ENCODE assay signal across 12 cellular contexts in the genomic region with DNA sequence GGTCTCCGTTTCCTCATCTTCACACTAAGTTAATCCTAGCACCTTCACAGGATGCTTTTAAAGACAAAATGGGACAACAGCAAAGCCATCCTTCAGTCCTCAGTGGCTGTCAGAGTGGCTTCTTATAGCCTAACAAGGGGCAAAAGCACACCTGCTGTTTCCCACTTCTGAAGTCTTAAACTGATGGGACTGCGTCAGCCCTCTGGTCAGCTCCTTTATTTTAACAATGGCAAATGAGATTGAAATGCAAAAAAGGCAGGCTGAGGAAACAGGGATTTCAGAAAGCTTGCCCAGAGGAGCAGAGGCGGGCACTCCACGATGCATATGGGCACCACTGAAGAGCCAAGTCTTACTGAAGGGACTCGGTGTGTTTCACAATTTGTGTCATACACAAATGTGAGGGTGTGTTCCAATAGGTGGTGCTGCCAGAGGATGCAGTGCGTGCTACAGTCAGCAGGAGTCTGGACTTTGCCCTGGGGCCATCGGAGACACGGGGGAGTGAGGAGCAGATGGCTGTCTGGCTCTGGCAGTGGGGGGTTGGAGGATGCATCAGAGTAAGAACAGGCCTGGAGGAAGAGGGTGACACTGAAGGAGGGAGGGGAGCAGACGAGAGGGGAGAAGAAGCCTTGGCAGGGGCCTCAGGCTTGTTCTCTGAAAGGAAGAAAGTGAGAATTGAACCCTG. TPM values are rescaled to one million over a fixed set of nuclear protein-coding genes. Genes with fewer than 3 reads are reported as not detected.
DNase-seq lines count a peak whose midpoint lies in the region; ATAC-seq and TF ChIP-seq lines count a peak whose summit lies in the region.
"Had no signal": no experiment of that assay in that cellular context is flagged by ENCODE, and none has a peak within 500 bp of the region (broad histone marks: within the 10 kb centered on the region; RNA-seq: fewer than 3 reads in every experiment).

No MANE protein-coding gene starts in this region.

- no peaks in the 10 kb centered on the region for H3K9me3 Mint-ChIP-seq in WTC11

- peak overlapping the region; percentile 31; the same call in 1 of the 2 replicates for H3K27ac Mint-ChIP-seq in WTC11
- H3K27ac Mint-ChIP-seq: natural killer cell treated with Interleukin-12 subunit alpha and Interleukin-12 subunit beta and Interleukin-15 and Interleukin-18, amount 100 ng/mL, for 72 hours had no signal

- DNase-seq in Daoy (ENCODE audit: low read depth), result peak; percentile 65
- DNase-seq in NCI-H1417 (lab: John Stamatoyannopoulos, UW), result peak in 2 of 3 experiments; percentile 63 to 81
- DNase-seq in WTC11 (ENCODE audit: low spot score), result peak; percentile 57
- DNase-seq in kidney glomerular epithelial cell (lab: John Stamatoyannopoulos, UW), result peak; percentile 17
- no peak for DNase-seq in left ventricle myocardium superior
- DNase-seq in foreskin melanocyte, result no peak
- DNase-seq in T-helper 2 cell, result no peak
- DNase-seq in NCI-H1930 (lab: John Stamatoyannopoulos, UW), result no peak
- DNase-seq: NCI-H226, sigmoid colon had no signal

- no peaks in the 10 kb centered on the region for H3K36me3 Mint-ChIP-seq in WTC11
- H3K36me3 Mint-ChIP-seq: natural killer cell treated with Interleukin-12 subunit alpha and Interleukin-12 subunit beta and Interleukin-15 and Interleukin-18, amount 100 ng/mL, for 72 hours had no signal

- intact Hi-C loops in left ventricle myocardium superior (cut with micrococcal nuclease), result no loop called here

- CTCF ChIA-PET in WTC11 (lab: Charles Lee), result interaction anchor here (0.8 to 1.7 kb wide), 3 partner anchors 38 to 124 kb away, joined by 3 to 5 read pairs (median 3); no protein-coding TSS in a partner anchor

- no peaks in the 10 kb centered on the region for H3K27me3 Mint-ChIP-seq in WTC11 (ENCODE audit: low read depth)
- H3K27me3 Mint-ChIP-seq: natural killer cell treated with Interleukin-12 subunit alpha and Interleukin-12 subunit beta and Interleukin-15 and Interleukin-18, amount 100 ng/mL, for 72 hours had no signal

- H3K4me1 Mint-ChIP-seq in WTC11, result peaks cover 39% of the 10 kb centered on the region

- H3K4me3 Mint-ChIP-seq in WTC11, result peak overlapping the region; percentile 38
- H3K4me3 Mint-ChIP-seq: natural killer cell treated with Interleukin-12 subunit alpha and Interleukin-12 subunit beta and Interleukin-15 and Interleukin-18, amount 100 ng/mL, for 72 hours had no signal

- POLR2A ChIA-PET in WTC11 (lab: Charles Lee), result no interaction called here

- no peak for TF ChIP-seq CTCF in WTC11 (IDR thresholded peaks at IDR 0.05)

- ATAC-seq in WTC11 (peak; percentile 82), left ventricle myocardium superior (no peak)
- ATAC-seq: natural killer cell treated with Interleukin-12 subunit alpha and Interleukin-12 subunit beta and Interleukin-15 and Interleukin-18, amount 100 ng/mL, for 72 hours had no signal

TF ChIP-seq in WTC11, 78 proteins besides CTCF, POLR2A, EP300 and RAD21:
- TF ChIP-seq, protein P1, sequence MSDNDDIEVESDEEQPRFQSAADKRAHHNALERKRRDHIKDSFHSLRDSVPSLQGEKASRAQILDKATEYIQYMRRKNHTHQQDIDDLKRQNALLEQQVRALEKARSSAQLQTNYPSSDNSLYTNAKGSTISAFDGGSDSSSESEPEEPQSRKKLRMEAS (CRISPR knock-in tag; IDR thresholded peaks at IDR 0.05), result no peak
- TF ChIP-seq, protein P2, sequence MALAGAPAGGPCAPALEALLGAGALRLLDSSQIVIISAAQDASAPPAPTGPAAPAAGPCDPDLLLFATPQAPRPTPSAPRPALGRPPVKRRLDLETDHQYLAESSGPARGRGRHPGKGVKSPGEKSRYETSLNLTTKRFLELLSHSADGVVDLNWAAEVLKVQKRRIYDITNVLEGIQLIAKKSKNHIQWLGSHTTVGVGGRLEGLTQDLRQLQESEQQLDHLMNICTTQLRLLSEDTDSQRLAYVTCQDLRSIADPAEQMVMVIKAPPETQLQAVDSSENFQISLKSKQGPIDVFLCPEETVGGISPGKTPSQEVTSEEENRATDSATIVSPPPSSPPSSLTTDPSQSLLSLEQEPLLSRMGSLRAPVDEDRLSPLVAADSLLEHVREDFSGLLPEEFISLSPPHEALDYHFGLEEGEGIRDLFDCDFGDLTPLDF (CRISPR knock-in tag; IDR thresholded peaks at IDR 0.05), result no peak
- TF ChIP-seq, protein P3, sequence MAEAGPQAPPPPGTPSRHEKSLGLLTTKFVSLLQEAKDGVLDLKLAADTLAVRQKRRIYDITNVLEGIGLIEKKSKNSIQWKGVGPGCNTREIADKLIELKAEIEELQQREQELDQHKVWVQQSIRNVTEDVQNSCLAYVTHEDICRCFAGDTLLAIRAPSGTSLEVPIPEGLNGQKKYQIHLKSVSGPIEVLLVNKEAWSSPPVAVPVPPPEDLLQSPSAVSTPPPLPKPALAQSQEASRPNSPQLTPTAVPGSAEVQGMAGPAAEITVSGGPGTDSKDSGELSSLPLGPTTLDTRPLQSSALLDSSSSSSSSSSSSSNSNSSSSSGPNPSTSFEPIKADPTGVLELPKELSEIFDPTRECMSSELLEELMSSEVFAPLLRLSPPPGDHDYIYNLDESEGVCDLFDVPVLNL (CRISPR knock-in tag; IDR thresholded peaks at IDR 0.05; ENCODE audit: borderline replicate concordance, low read depth), result no peak
- TF ChIP-seq ZNF317 (CRISPR knock-in tag; IDR thresholded peaks at IDR 0.05; ENCODE audit: borderline replicate concordance, low read depth), result no peak
- TF ChIP-seq, protein P4, sequence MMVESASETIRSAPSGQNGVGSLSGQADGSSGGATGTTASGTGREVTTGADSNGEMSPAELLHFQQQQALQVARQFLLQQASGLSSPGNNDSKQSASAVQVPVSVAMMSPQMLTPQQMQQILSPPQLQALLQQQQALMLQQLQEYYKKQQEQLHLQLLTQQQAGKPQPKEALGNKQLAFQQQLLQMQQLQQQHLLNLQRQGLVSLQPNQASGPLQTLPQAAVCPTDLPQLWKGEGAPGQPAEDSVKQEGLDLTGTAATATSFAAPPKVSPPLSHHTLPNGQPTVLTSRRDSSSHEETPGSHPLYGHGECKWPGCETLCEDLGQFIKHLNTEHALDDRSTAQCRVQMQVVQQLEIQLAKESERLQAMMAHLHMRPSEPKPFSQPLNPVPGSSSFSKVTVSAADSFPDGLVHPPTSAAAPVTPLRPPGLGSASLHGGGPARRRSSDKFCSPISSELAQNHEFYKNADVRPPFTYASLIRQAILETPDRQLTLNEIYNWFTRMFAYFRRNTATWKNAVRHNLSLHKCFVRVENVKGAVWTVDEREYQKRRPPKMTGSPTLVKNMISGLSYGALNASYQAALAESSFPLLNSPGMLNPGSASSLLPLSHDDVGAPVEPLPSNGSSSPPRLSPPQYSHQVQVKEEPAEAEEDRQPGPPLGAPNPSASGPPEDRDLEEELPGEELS (CRISPR knock-in tag; IDR thresholded peaks at IDR 0.05), result no peak
- TF ChIP-seq PRRX2 (CRISPR knock-in tag; IDR thresholded peaks at IDR 0.05), result no peak
- TF ChIP-seq, protein P5, sequence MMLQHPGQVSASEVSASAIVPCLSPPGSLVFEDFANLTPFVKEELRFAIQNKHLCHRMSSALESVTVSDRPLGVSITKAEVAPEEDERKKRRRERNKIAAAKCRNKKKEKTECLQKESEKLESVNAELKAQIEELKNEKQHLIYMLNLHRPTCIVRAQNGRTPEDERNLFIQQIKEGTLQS (CRISPR knock-in tag; conservative IDR thresholded peaks at IDR 0.05), result no peak
- TF ChIP-seq, protein P6, sequence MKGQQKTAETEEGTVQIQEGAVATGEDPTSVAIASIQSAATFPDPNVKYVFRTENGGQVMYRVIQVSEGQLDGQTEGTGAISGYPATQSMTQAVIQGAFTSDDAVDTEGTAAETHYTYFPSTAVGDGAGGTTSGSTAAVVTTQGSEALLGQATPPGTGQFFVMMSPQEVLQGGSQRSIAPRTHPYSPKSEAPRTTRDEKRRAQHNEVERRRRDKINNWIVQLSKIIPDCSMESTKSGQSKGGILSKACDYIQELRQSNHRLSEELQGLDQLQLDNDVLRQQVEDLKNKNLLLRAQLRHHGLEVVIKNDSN (CRISPR knock-in tag; IDR thresholded peaks at IDR 0.05), result no peak
- no peak for TF ChIP-seq TP53 (CRISPR knock-in tag; IDR thresholded peaks at IDR 0.05)
- TF ChIP-seq, protein P7, sequence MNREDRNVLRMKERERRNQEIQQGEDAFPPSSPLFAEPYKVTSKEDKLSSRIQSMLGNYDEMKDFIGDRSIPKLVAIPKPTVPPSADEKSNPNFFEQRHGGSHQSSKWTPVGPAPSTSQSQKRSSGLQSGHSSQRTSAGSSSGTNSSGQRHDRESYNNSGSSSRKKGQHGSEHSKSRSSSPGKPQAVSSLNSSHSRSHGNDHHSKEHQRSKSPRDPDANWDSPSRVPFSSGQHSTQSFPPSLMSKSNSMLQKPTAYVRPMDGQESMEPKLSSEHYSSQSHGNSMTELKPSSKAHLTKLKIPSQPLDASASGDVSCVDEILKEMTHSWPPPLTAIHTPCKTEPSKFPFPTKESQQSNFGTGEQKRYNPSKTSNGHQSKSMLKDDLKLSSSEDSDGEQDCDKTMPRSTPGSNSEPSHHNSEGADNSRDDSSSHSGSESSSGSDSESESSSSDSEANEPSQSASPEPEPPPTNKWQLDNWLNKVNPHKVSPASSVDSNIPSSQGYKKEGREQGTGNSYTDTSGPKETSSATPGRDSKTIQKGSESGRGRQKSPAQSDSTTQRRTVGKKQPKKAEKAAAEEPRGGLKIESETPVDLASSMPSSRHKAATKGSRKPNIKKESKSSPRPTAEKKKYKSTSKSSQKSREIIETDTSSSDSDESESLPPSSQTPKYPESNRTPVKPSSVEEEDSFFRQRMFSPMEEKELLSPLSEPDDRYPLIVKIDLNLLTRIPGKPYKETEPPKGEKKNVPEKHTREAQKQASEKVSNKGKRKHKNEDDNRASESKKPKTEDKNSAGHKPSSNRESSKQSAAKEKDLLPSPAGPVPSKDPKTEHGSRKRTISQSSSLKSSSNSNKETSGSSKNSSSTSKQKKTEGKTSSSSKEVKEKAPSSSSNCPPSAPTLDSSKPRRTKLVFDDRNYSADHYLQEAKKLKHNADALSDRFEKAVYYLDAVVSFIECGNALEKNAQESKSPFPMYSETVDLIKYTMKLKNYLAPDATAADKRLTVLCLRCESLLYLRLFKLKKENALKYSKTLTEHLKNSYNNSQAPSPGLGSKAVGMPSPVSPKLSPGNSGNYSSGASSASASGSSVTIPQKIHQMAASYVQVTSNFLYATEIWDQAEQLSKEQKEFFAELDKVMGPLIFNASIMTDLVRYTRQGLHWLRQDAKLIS (CRISPR knock-in tag; IDR thresholded peaks at IDR 0.05; ENCODE audit: borderline replicate concordance), result no peak
- TF ChIP-seq RORB (CRISPR knock-in tag; IDR thresholded peaks at IDR 0.05), result no peak
- TF ChIP-seq SMAD3 (CRISPR knock-in tag; IDR thresholded peaks at IDR 0.05; ENCODE audit: borderline replicate concordance), result no peak

RNA-seq across cellular contexts. Expression of a gene that starts 47.3 kb away (rescaled TPM):
- total RNA-seq in Daoy (2014; rRNA removed; shearing (Covaris generic)), result 13.6 and 23.5 TPM in 2 replicates
- total RNA-seq in WTC11 (2021) (17.2 to 25.0 TPM (median 18.1 TPM) in 3 replicates), left ventricle myocardium superior (0.40 TPM)
- total RNA-seq: natural killer cell treated with Interleukin-12 subunit alpha and Interleukin-12 subunit beta and Interleukin-15 and Interleukin-18, amount 100 ng/mL, for 72 hours; SJSA1 had no signal

Comparison
In these comparisons a context has a peak if more than half of its experiments do, and no peak if none do; other contexts are left out.
1. DNase-seq: peak in Daoy (single experiment), NCI-H1417 (2 of 3), WTC11 (single experiment) and kidney glomerular epithelial cell (single experiment); none in left ventricle myocardium superior (single experiment), foreskin melanocyte (single experiment), T-helper 2 cell (0 of 5) and NCI-H1930 (0 of 2).
2. RNA of a gene that starts 47.3 kb away (total RNA-seq): 17.2 to 25.0 TPM in WTC11 and 13.6 to 23.5 TPM in Daoy; 0.40 TPM in left ventricle myocardium superior (single experiment); every median in the first group is over 10 times any median in the second.